Comparison of ENCODE assay signal across 18 cellular contexts in the genomic region with DNA sequence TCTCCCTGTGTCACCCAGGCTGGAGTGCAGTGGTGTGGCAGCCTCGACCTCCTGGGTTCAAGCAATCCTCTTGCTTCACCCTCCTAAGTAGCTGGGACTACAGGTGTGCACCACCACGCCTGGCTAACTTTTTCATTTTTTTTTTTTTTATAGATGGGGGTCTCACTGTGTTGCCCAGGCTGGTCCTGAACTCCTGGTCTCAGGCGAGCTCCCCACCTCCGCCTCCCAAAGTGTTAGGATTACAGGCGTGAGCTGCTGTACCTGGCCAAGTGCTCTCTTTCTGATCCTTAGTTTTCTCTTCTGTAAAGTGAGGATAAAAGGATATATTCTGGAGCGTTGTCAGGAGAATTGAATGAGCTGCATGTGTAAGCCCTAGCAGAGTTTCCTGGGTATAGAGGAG.
"Had no signal": no experiment of that assay in that cellular context is flagged by ENCODE, and none has a peak within 500 bp of the region (broad histone marks: within the 10 kb centered on the region; RNA-seq: fewer than 3 reads in every experiment).

No MANE protein-coding gene starts in this region.

- DNase-seq: effector memory CD4-positive, alpha-beta T cell; esophagus squamous epithelium; foreskin fibroblast; heart left ventricle; hippocampal formation; left colon; left ventricle myocardium superior; mesenchymal stem cell; naive thymus-derived CD4-positive, alpha-beta T cell; sigmoid colon; stimulated activated naive CD4-positive, alpha-beta T cell; stomach; trophoblast cell had no signal

- H3K9me3 Mint-ChIP-seq: naive thymus-derived CD4-positive, alpha-beta T cell; neural crest cell had no signal

- ATAC-seq: left colon; naive thymus-derived CD4-positive, alpha-beta T cell had no signal

- H3K9me3 ChIP-seq: esophagus squamous epithelium, heart left ventricle, sigmoid colon, stomach, thoracic aorta had no signal

- H3K36me3 ChIP-seq: heart left ventricle, sigmoid colon, thoracic aorta had no signal

- H3K4me3 ChIP-seq: esophagus squamous epithelium, lung, sigmoid colon, skin epidermis had no signal

- H3K27me3 Mint-ChIP-seq: naive thymus-derived CD4-positive, alpha-beta T cell had no signal

- H3K27me3 ChIP-seq: esophagus squamous epithelium, heart left ventricle, sigmoid colon, stomach had no signal

- H3K27ac ChIP-seq: epithelial cell of prostate, esophagus squamous epithelium, skin epidermis, stomach had no signal
